In genomic region chr4:35604724-35605123, GRCh38 we compare ENCODE assay signal across 30 cellular contexts.
"Had no signal": no experiment of that assay in that cellular context is flagged by ENCODE, and none has a peak within 500 bp of the region (broad histone marks: within the 10 kb centered on the region; RNA-seq: fewer than 3 reads in every experiment).

No MANE protein-coding gene starts in this region.

- H3K27me3 ChIP-seq: brain microvascular endothelial cell, dorsolateral prefrontal cortex, esophagus muscularis mucosa, foreskin keratinocyte, gastrocnemius medialis, heart left ventricle had no signal

- H3K36me3 Mint-ChIP-seq: activated naive CD8-positive, alpha-beta T cell had no signal

- H3K4me1 Mint-ChIP-seq: activated CD4-positive, alpha-beta memory T cell treated with anti-CD3 and anti-CD28 coated beads, Interleukin-2, amount 10 ng/mL, durations not matched to agents 7 days and 5 days; activated CD4-positive, alpha-beta T cell treated with anti-CD3 and anti-CD28 coated beads, Interleukin-2, amount 10 ng/mL, durations not matched to agents 7 days and 5 days; central memory CD8-positive, alpha-beta T cell; endodermal cell had no signal

- DNase-seq: activated CD4-positive, alpha-beta memory T cell treated with anti-CD3 and anti-CD28 coated beads, Interleukin-2, amount 10 ng/mL, durations not matched to agents 7 days and 5 days; activated CD4-positive, alpha-beta T cell treated with anti-CD3 and anti-CD28 coated beads for 1 hour; activated CD4-positive, alpha-beta T cell treated with anti-CD3 and anti-CD28 coated beads for 4 hours; activated CD4-positive, alpha-beta T cell treated with anti-CD3 and anti-CD28 coated beads, Interleukin-2, amount 10 ng/mL, durations not matched to agents 7 days and 5 days; activated CD4-positive, alpha-beta T cell treated with anti-CD3 and anti-CD28 coated beads, Interleukin-2, amount 50 U/mL, for 4 hours; activated CD8-positive, alpha-beta memory T cell treated with anti-CD3 and anti-CD28 coated beads, Interleukin-2, amount 50 U/mL, for 48 hours; activated effector memory CD4-positive, alpha-beta T cell treated with Interleukin-2 at 50 U/mL for 16 hours; activated gamma-delta T cell treated with Interleukin-2 at 50 U/mL for 16 hours; activated naive CD4-positive, alpha-beta T cell treated with anti-CD3 and anti-CD28 coated beads, Interleukin-2, amount 50 U/mL, for 16 hours; activated naive CD4-positive, alpha-beta T cell treated with Interleukin-2 at 50 U/mL for 16 hours; activated T-cell treated with anti-CD3 and anti-CD28 coated beads for 4 hours; activated T-cell treated with anti-CD3 and anti-CD28 coated beads, Interleukin-2, amount 50 U/mL, for 24 hours; activated T-cell treated with anti-CD3 and anti-CD28 coated beads, Interleukin-2, amount 50 U/mL, for 72 hours; amniotic stem cell; anterior cingulate cortex; brain microvascular endothelial cell; dorsolateral prefrontal cortex; effector memory CD4-positive, alpha-beta T cell; endodermal cell; erythroblast; foreskin keratinocyte; gastrocnemius medialis; glutamatergic neuron; heart left ventricle; hypothalamus had no signal

- H3K4me1 ChIP-seq: esophagus muscularis mucosa, foreskin keratinocyte, gastrocnemius medialis, heart left ventricle had no signal

- ATAC-seq: activated T-cell treated with anti-CD3 and anti-CD28 coated beads, Interleukin-2, amount 50 U/mL, for 72 hours; foreskin keratinocyte; gastrocnemius medialis; heart left ventricle had no signal

- H3K9me3 ChIP-seq: esophagus muscularis mucosa, gastrocnemius medialis, heart left ventricle had no signal

- H3K9me3 Mint-ChIP-seq: activated CD4-positive, alpha-beta memory T cell treated with anti-CD3 and anti-CD28 coated beads, Interleukin-2, amount 10 ng/mL, durations not matched to agents 7 days and 5 days; activated CD4-positive, alpha-beta T cell treated with anti-CD3 and anti-CD28 coated beads, Interleukin-2, amount 10 ng/mL, durations not matched to agents 7 days and 5 days; activated T-cell treated with anti-CD3 and anti-CD28 coated beads, Interleukin-2, amount 50 U/mL, for 24 hours; central memory CD8-positive, alpha-beta T cell; dendritic cell treated with granulocyte-macrophage colony-stimulating factor and Interleukin-4, amounts not matched to agents 40 ng/mL and 50 ng/mL, for 4 days; endodermal cell had no signal

- H3K4me3 Mint-ChIP-seq: activated CD4-positive, alpha-beta memory T cell treated with anti-CD3 and anti-CD28 coated beads, Interleukin-2, amount 10 ng/mL, durations not matched to agents 7 days and 5 days; activated CD4-positive, alpha-beta T cell treated with anti-CD3 and anti-CD28 coated beads, Interleukin-2, amount 10 ng/mL, durations not matched to agents 7 days and 5 days; activated naive CD8-positive, alpha-beta T cell; activated T-cell treated with anti-CD3 and anti-CD28 coated beads, Interleukin-2, amount 50 U/mL, for 24 hours; activated T-cell treated with anti-CD3 and anti-CD28 coated beads, Interleukin-2, amount 50 U/mL, for 72 hours; central memory CD8-positive, alpha-beta T cell; dendritic cell treated with granulocyte-macrophage colony-stimulating factor and Interleukin-4, amounts not matched to agents 40 ng/mL and 50 ng/mL, for 4 days; endodermal cell had no signal

- H3K4me3 ChIP-seq: coronary artery, dorsolateral prefrontal cortex, esophagus muscularis mucosa, gastrocnemius medialis, heart left ventricle had no signal

- H3K27ac Mint-ChIP-seq: activated CD4-positive, alpha-beta memory T cell treated with anti-CD3 and anti-CD28 coated beads, Interleukin-2, amount 10 ng/mL, durations not matched to agents 7 days and 5 days; activated CD4-positive, alpha-beta T cell treated with anti-CD3 and anti-CD28 coated beads, Interleukin-2, amount 10 ng/mL, durations not matched to agents 7 days and 5 days; activated naive CD8-positive, alpha-beta T cell; activated T-cell treated with anti-CD3 and anti-CD28 coated beads, Interleukin-2, amount 50 U/mL, for 24 hours; activated T-cell treated with anti-CD3 and anti-CD28 coated beads, Interleukin-2, amount 50 U/mL, for 72 hours; dendritic cell treated with granulocyte-macrophage colony-stimulating factor and Interleukin-4, amounts not matched to agents 40 ng/mL and 50 ng/mL, for 4 days; endodermal cell had no signal

- H3K36me3 ChIP-seq: brain microvascular endothelial cell, esophagus muscularis mucosa, gastrocnemius medialis, heart left ventricle had no signal

- H3K27me3 Mint-ChIP-seq: activated CD4-positive, alpha-beta memory T cell treated with anti-CD3 and anti-CD28 coated beads, Interleukin-2, amount 10 ng/mL, durations not matched to agents 7 days and 5 days; activated CD4-positive, alpha-beta T cell treated with anti-CD3 and anti-CD28 coated beads, Interleukin-2, amount 10 ng/mL, durations not matched to agents 7 days and 5 days; activated naive CD8-positive, alpha-beta T cell; activated T-cell treated with anti-CD3 and anti-CD28 coated beads, Interleukin-2, amount 50 U/mL, for 24 hours; central memory CD8-positive, alpha-beta T cell; dendritic cell treated with granulocyte-macrophage colony-stimulating factor and Interleukin-4, amounts not matched to agents 40 ng/mL and 50 ng/mL, for 4 days had no signal
